8 cellular contexts compared by ENCODE assay signal in genomic region chr3:48634661-48635221, GRCh38. TPM values are rescaled to one million over a fixed set of nuclear protein-coding genes. Genes with fewer than 3 reads are reported as not detected.
DNase-seq lines count a peak whose midpoint lies in the region; ATAC-seq and TF ChIP-seq lines count a peak whose summit lies in the region.
"Had no signal": no experiment of that assay in that cellular context is flagged by ENCODE, and none has a peak within 500 bp of the region (broad histone marks: within the 10 kb centered on the region; RNA-seq: fewer than 3 reads in every experiment).

No MANE protein-coding gene starts in this region.

- H3K36me3 ChIP-seq in PC-3 (ENCODE audit: low read depth, low read length) = peaks cover 10% of the 10 kb centered on the region
- peaks cover 0 to 37% of the 10 kb centered on the region in 2 donors for H3K36me3 ChIP-seq in gastroesophageal sphincter
- no peaks in the 10 kb centered on the region for H3K36me3 ChIP-seq in urinary bladder (ENCODE audit: insufficient read depth)

- intact Hi-C loops in PC-3 (cut with micrococcal nuclease) = loop anchor here (1.0 to 2.0 kb wide), 4 partner anchors 25 to 78 kb away; partner anchors contain the start of genes NCKIPSD, PFKFB4 and UQCRC1

- no peak for TF ChIP-seq POLR2A in gastroesophageal sphincter (IDR thresholded peaks at IDR 0.05)

- no peaks in the 10 kb centered on the region for H3K9me2 ChIP-seq in PC-3 (replicated peaks; ENCODE audit: low read length)

- no peaks in the 10 kb centered on the region for H3K9me3 ChIP-seq in PC-3 (ENCODE audit: low read length)
- H3K9me3 ChIP-seq in gastroesophageal sphincter = no peaks in the 10 kb centered on the region

- H3K27me3 ChIP-seq in PC-3 (ENCODE audit: low read length) = no peaks in the 10 kb centered on the region
- H3K27me3 ChIP-seq in gastroesophageal sphincter = no peaks in the 10 kb centered on the region

- H3F3A ChIP-seq in PC-3 (ENCODE audit: low read length, unreplicated experiment) = no peaks in the 10 kb centered on the region

- POLR2A ChIA-PET in PC-3 (lab: Charles Lee; ENCODE audit: unreplicated experiment) = interaction anchor here (0.5 to 0.8 kb wide), 3 partner anchors 10 to 460 kb away, joined by 3 to 4 read pairs (median 3); no protein-coding TSS in a partner anchor

- H3K4me1 ChIP-seq in PC-3 (ENCODE audit: insufficient read depth, low read length) (peaks cover 26% of the 10 kb centered on the region), gastroesophageal sphincter (peaks cover 0 to 25% (median 18%) of the 10 kb centered on the region in 3 donors), urinary bladder (ENCODE audit: insufficient read depth) (no peaks in the 10 kb centered on the region)

- H2AFZ ChIP-seq in PC-3 (ENCODE audit: low read length) = peak overlapping the region; percentile 90

- no peaks in the 10 kb centered on the region for H4K20me1 ChIP-seq in PC-3 (ENCODE audit: low read length)

- CTCF ChIA-PET in PC-3 (lab: Charles Lee) = interaction anchor here (0.6 to 1.4 kb wide), 6 partner anchors 29 to 132 kb away, joined by 3 to 6 read pairs (median 4); partner anchors contain the start of genes PFKFB4 and UCN2

- H3K4me2 ChIP-seq in PC-3 (ENCODE audit: low read length) = peak overlapping the region; percentile 99

- H3K9ac ChIP-seq in PC-3 (ENCODE audit: low read length) = peak overlapping the region; percentile 83

- H3K79me2 ChIP-seq in PC-3 (ENCODE audit: low read length) = peaks cover 22% of the 10 kb centered on the region

- H3K4me3 ChIP-seq in PC-3 (ENCODE audit: low read length) (peak overlapping the region; percentile 90), gastroesophageal sphincter (peak overlapping the region; percentile 80 to 93), urinary bladder (ENCODE audit: low read depth, low read length) (peak overlapping the region; percentile 61)

- no peak overlapping the region; the same call in 1 of the 2 replicates for H3K27ac ChIP-seq in PC-3 (ENCODE audit: low read length)
- H3K27ac ChIP-seq in gastroesophageal sphincter = peak overlapping the region; percentile 44 to 93 (median 88)
- no peak overlapping the region for H3K27ac ChIP-seq in urinary bladder (ENCODE audit: low read depth)

- TSS peak; percentile 45 for BruUV-seq in PC-3 (replicated peaks; lab: Mats Ljungman, UMichigan)

- DNase-seq in PC-3 (peak; percentile 53), non-pigmented ciliary epithelial cell (ENCODE audit: low read depth) (peak; percentile 17)
- DNase-seq in activated effector memory CD4-positive, alpha-beta T cell treated with anti-CD3 and anti-CD28 coated beads, Interleukin-2, amount 50 U/mL, for 16 hours = peak; percentile 85

- WGBS in gastroesophageal sphincter (ENCODE audit: low coverage in 1 of 2), 2 donors = 0% methylated on average over 5 of the region's 30 CpGs; no CpG with 5 or more reads in 1 of the 2 donors
- WGBS in urinary bladder = 3% methylated on average over 30 of the region's 30 CpGs

- TF ChIP-seq EP300 in gastroesophageal sphincter (IDR thresholded peaks at IDR 0.05) = no peak

- ATAC-seq in GM18502 (IDR thresholded peaks at IDR 0.05; ENCODE audit: poor library complexity, unreplicated experiment) (peak; percentile 18), HG02973 (IDR thresholded peaks at IDR 0.05; ENCODE audit: unreplicated experiment) (peak; percentile 12), PC-3 (peak; percentile 52), gastroesophageal sphincter (peak; percentile 36)

- TF ChIP-seq CTCF in PC-3 (conservative IDR thresholded peaks at IDR 0.05; ENCODE audit: low read depth, low read length) (no peak), gastroesophageal sphincter (IDR thresholded peaks at IDR 0.05) (no peak)

RNA-seq across cellular contexts. Expression of gene SLC26A6, which starts 0.5 kb away (rescaled TPM):
- 38.1 and 44.9 TPM in 2 replicates for total RNA-seq in PC-3 (2014; rRNA removed)
- 10 to 100 TPM in 2 of 4 donors, 1 to 10 TPM in 2; 7.4 to 21.8 (median 10.7) TPM for total RNA-seq in gastroesophageal sphincter
- 8.0 TPM for total RNA-seq in urinary bladder
- 12.9 TPM for polyA plus RNA-seq in urinary bladder

RNA-seq across cellular contexts. Expression of gene TMEM89, which starts 13.2 kb away (rescaled TPM):
- total RNA-seq in PC-3 (2014; rRNA removed) (not detected in 2 replicates), gastroesophageal sphincter (not detected), urinary bladder (not detected)
- polyA plus RNA-seq in urinary bladder = not detected
- total RNA-seq: temporal lobe had no signal

RNA-seq across cellular contexts. Expression of gene UQCRC1, which starts 25.3 kb away (rescaled TPM):
- total RNA-seq in PC-3 (2014; rRNA removed) = 575 and 622 TPM in 2 replicates
- 100 to 1,000 TPM; 195 to 346 (median 302) TPM for total RNA-seq in gastroesophageal sphincter
- 82.4 TPM for total RNA-seq in urinary bladder
- 282 TPM for polyA plus RNA-seq in urinary bladder

RNA-seq across cellular contexts. Expression of gene CELSR3, which starts 27.9 kb away (rescaled TPM):
- total RNA-seq in PC-3 (2014; rRNA removed) (0.92 and 1.1 TPM in 2 replicates), gastroesophageal sphincter (1 to 10 TPM in 1 of 4 donors, under 1 TPM in 3; 0.40 to 1.0 (median 0.66) TPM), urinary bladder (0.79 TPM)
- polyA plus RNA-seq in urinary bladder = 0.48 TPM

RNA-seq across cellular contexts. Expression of gene COL7A1, which starts 39.6 kb away (rescaled TPM):
- total RNA-seq in PC-3 (2014; rRNA removed) (7.9 and 10.6 TPM in 2 replicates), gastroesophageal sphincter (1 to 10 TPM; 1.7 to 3.9 (median 1.9) TPM), urinary bladder (20.0 TPM)
- polyA plus RNA-seq in urinary bladder = 19.7 TPM

Comparison
In these comparisons a context has a peak if more than half of its experiments do, and no peak if none do; other contexts are left out.
1. DNase-seq: peak in every context shown above with its lines; median percentile 85 in activated effector memory CD4-positive, alpha-beta T cell treated with anti-CD3 and anti-CD28 coated beads, Interleukin-2, amount 50 U/mL, for 16 hours; 53 in PC-3; 17 in non-pigmented ciliary epithelial cell.
2. H3K27ac ChIP-seq: peak in gastroesophageal sphincter (4 of 4); none in PC-3 (single experiment) and urinary bladder (single experiment).
3. Peak in every context shown above with its lines, with median percentiles within 50 percentile points of each other: ATAC-seq and H3K4me3 ChIP-seq.